In genomic region chr1:168091063-168091462, GRCh38 we compare ENCODE assay signal across 22 cellular contexts. TPM values are rescaled to one million over a fixed set of nuclear protein-coding genes. Genes with fewer than 3 reads are reported as not detected.
DNase-seq lines count a peak whose midpoint lies in the region; ATAC-seq and TF ChIP-seq lines count a peak whose summit lies in the region.
"Had no signal": no experiment of that assay in that cellular context is flagged by ENCODE, and none has a peak within 500 bp of the region (broad histone marks: within the 10 kb centered on the region; RNA-seq: fewer than 3 reads in every experiment).

No MANE protein-coding gene starts in this region.

- H4K20me1 ChIP-seq in GM23338 (replicated peaks; ENCODE audit: insufficient read depth) (no peaks in the 10 kb centered on the region), neural progenitor cell (ENCODE audit: low read depth) (peaks cover 27% of the 10 kb centered on the region)

- no peak overlapping the region for H2AFZ ChIP-seq in GM23338
- no peak overlapping the region for H2AFZ ChIP-seq in neural progenitor cell (replicated peaks)

- ATAC-seq in GM23338 (no peak), GM19452 (IDR thresholded peaks at IDR 0.05; ENCODE audit: unreplicated experiment) (no peak), HG03521 (IDR thresholded peaks at IDR 0.05; ENCODE audit: unreplicated experiment) (no peak)
- ATAC-seq: GM12878, HCT116, HepG2 had no signal

- H3K9me2 ChIP-seq in GM23338 (ENCODE audit: insufficient read depth): no peaks in the 10 kb centered on the region

- H3K4me1 ChIP-seq in GM23338 (ENCODE audit: insufficient read depth): no peaks in the 10 kb centered on the region
- H3K4me1 ChIP-seq in neural progenitor cell: peaks cover 15% of the 10 kb centered on the region
- H3K4me1 ChIP-seq: BE2C had no signal

- TF ChIP-seq CTCF in GM23338 (conservative IDR thresholded peaks at IDR 0.05; ENCODE audit: low read depth in 2 of 2) (no peak), endothelial cell (IDR thresholded peaks at IDR 0.05; ENCODE audit: unreplicated experiment) (no peak), neural progenitor cell (IDR thresholded peaks at IDR 0.05) (no peak)

- H3K9me3 ChIP-seq in neural progenitor cell (ENCODE audit: low read depth): no peaks in the 10 kb centered on the region
- H3K9me3 ChIP-seq: BE2C had no signal

- H3K4me1 Mint-ChIP-seq in GM23338: peaks cover 12% of the 10 kb centered on the region
- H3K4me1 Mint-ChIP-seq in endothelial cell (ENCODE audit: unreplicated experiment): peaks cover 4% of the 10 kb centered on the region
- H3K4me1 Mint-ChIP-seq in neural progenitor cell: peaks cover 17% of the 10 kb centered on the region
- H3K4me1 Mint-ChIP-seq in activated T-helper 2 cell treated with anti-CD3 and anti-CD28 coated beads, Interferon-gamma antibody, Interleukin-2, Interleukin-4, amounts not matched to agents 10 μg/mL and 5 μg/mL and 100 μg/mL, durations not matched to agents 14 hours and 24 hours and 36 hours (ENCODE audit: low read depth): no peaks in the 10 kb centered on the region
- H3K4me1 Mint-ChIP-seq: CD4-positive, CD25-positive, alpha-beta regulatory T cell; CD8-positive, alpha-beta memory T cell; IgD-negative memory B cell had no signal

- H3K27ac ChIP-seq in GM23338 (ENCODE audit: low read depth) (peak overlapping the region; percentile 45; the same call in 1 of the 2 replicates), neural progenitor cell (no peak overlapping the region)

- H3K27me3 Mint-ChIP-seq in GM23338 (ENCODE audit: insufficient read depth, low read depth, poor library complexity) (peaks cover 6% of the 10 kb centered on the region), endothelial cell (ENCODE audit: unreplicated experiment) (peaks cover 6% of the 10 kb centered on the region), neural progenitor cell (ENCODE audit: insufficient read depth, low read depth) (peaks cover 5% of the 10 kb centered on the region)
- H3K27me3 Mint-ChIP-seq in activated T-helper 2 cell treated with anti-CD3 and anti-CD28 coated beads, Interferon-gamma antibody, Interleukin-2, Interleukin-4, amounts not matched to agents 10 μg/mL and 5 μg/mL and 100 μg/mL, durations not matched to agents 14 hours and 24 hours and 36 hours (ENCODE audit: low read depth): peaks cover 9% of the 10 kb centered on the region

- H3F3A ChIP-seq in GM23338 (replicated peaks; ENCODE audit: low read depth) (no peaks in the 10 kb centered on the region), neural progenitor cell (ENCODE audit: low read depth) (no peaks in the 10 kb centered on the region)

- no peak overlapping the region for H3K9ac ChIP-seq in neural progenitor cell

- H3K4me2 ChIP-seq in GM23338: no peak overlapping the region
- no peak overlapping the region for H3K4me2 ChIP-seq in neural progenitor cell

- H3K9me3 Mint-ChIP-seq in GM23338 (no peaks in the 10 kb centered on the region), endothelial cell (ENCODE audit: unreplicated experiment) (no peaks in the 10 kb centered on the region), neural progenitor cell (no peaks in the 10 kb centered on the region)
- no peaks in the 10 kb centered on the region for H3K9me3 Mint-ChIP-seq in activated T-helper 2 cell treated with anti-CD3 and anti-CD28 coated beads, Interferon-gamma antibody, Interleukin-2, Interleukin-4, amounts not matched to agents 10 μg/mL and 5 μg/mL and 100 μg/mL, durations not matched to agents 14 hours and 24 hours and 36 hours
- H3K9me3 Mint-ChIP-seq: CD4-positive, CD25-positive, alpha-beta regulatory T cell; CD8-positive, alpha-beta memory T cell; IgD-negative memory B cell had no signal

- H3K4me3 ChIP-seq in GM23338: no peak overlapping the region
- no peak overlapping the region for H3K4me3 ChIP-seq in H7 (ENCODE audit: insufficient read depth, low read depth, low read length)
- H3K4me3 ChIP-seq in neural progenitor cell: no peak overlapping the region
- H3K4me3 ChIP-seq: GM12878 had no signal

- H3K36me3 ChIP-seq in GM23338 (ENCODE audit: insufficient read depth) (no peaks in the 10 kb centered on the region), H7 (replicated peaks; ENCODE audit: control insufficient read depth, insufficient read depth, low read length) (peaks cover 1% of the 10 kb centered on the region), neural progenitor cell (no peaks in the 10 kb centered on the region)
- H3K36me3 ChIP-seq: BE2C had no signal

- H3K4me3 Mint-ChIP-seq in GM23338: no peak overlapping the region
- H3K4me3 Mint-ChIP-seq in endothelial cell (ENCODE audit: unreplicated experiment): peak overlapping the region; percentile 35
- H3K4me3 Mint-ChIP-seq in neural progenitor cell: no peak overlapping the region
- no peak overlapping the region for H3K4me3 Mint-ChIP-seq in activated T-helper 2 cell treated with anti-CD3 and anti-CD28 coated beads, Interferon-gamma antibody, Interleukin-2, Interleukin-4, amounts not matched to agents 10 μg/mL and 5 μg/mL and 100 μg/mL, durations not matched to agents 14 hours and 24 hours and 36 hours (ENCODE audit: low read depth)
- H3K4me3 Mint-ChIP-seq: CD4-positive, CD25-positive, alpha-beta regulatory T cell; CD8-positive, alpha-beta memory T cell; IgD-negative memory B cell had no signal

- H3K79me2 ChIP-seq in GM23338 (replicated peaks; ENCODE audit: insufficient read depth) (no peaks in the 10 kb centered on the region), neural progenitor cell (ENCODE audit: low read depth) (no peaks in the 10 kb centered on the region)

- no peak for DNase-seq in GM23338 (ENCODE audit: low spot score)
- peak; percentile 20 for DNase-seq in H7
- DNase-seq in endothelial cell (ENCODE audit: low spot score): no peak
- DNase-seq in neural progenitor cell (ENCODE audit: low spot score): no peak
- DNase-seq in dermis blood vessel endothelial cell: no peak
- DNase-seq in activated T-helper 2 cell treated with anti-CD3 and anti-CD28 coated beads, Interferon-gamma antibody, Interleukin-2, Interleukin-4, amounts not matched to agents 10 μg/mL and 5 μg/mL and 100 μg/mL, durations not matched to agents 14 hours and 24 hours and 36 hours (ENCODE audit: low spot score): no peak
- DNase-seq: ACHN; BE2C; C1 segment of cervical spinal cord; CD4-positive, CD25-positive, alpha-beta regulatory T cell; CD8-positive, alpha-beta memory T cell; COR-L47; DMS 273 treated with DMSO at 0.1 percent for 48 hours; DMS53; DND-41; EL had no signal

- H3K27me3 ChIP-seq in GM23338 (ENCODE audit: insufficient read depth): no peaks in the 10 kb centered on the region
- H3K27me3 ChIP-seq in H7 (ENCODE audit: control insufficient read depth, insufficient read depth, low read length): no peaks in the 10 kb centered on the region
- H3K27me3 ChIP-seq in neural progenitor cell: no peaks in the 10 kb centered on the region
- H3K27me3 ChIP-seq: BE2C had no signal

- intact Hi-C loops in activated T-helper 2 cell treated with anti-CD3 and anti-CD28 coated beads, Interferon-gamma antibody, Interleukin-2, Interleukin-4, amounts not matched to agents 10 μg/mL and 5 μg/mL and 100 μg/mL, durations not matched to agents 14 hours and 24 hours and 36 hours (cut with micrococcal nuclease): no loop called here

- H3K27ac Mint-ChIP-seq in GM23338 (no peak overlapping the region), endothelial cell (ENCODE audit: unreplicated experiment) (peak overlapping the region; percentile 50), neural progenitor cell (peak overlapping the region; percentile 1)
- H3K27ac Mint-ChIP-seq in activated T-helper 2 cell treated with anti-CD3 and anti-CD28 coated beads, Interferon-gamma antibody, Interleukin-2, Interleukin-4, amounts not matched to agents 10 μg/mL and 5 μg/mL and 100 μg/mL, durations not matched to agents 14 hours and 24 hours and 36 hours: no peak overlapping the region
- H3K27ac Mint-ChIP-seq: CD4-positive, CD25-positive, alpha-beta regulatory T cell; CD8-positive, alpha-beta memory T cell; IgD-negative memory B cell had no signal

- H3K36me3 Mint-ChIP-seq in GM23338 (ENCODE audit: low read depth) (peaks cover 3% of the 10 kb centered on the region; the same call in 2 of the 3 replicates), endothelial cell (ENCODE audit: low read depth, unreplicated experiment) (peaks cover 41% of the 10 kb centered on the region), neural progenitor cell (peaks cover 43% of the 10 kb centered on the region)
- no peaks in the 10 kb centered on the region for H3K36me3 Mint-ChIP-seq in activated T-helper 2 cell treated with anti-CD3 and anti-CD28 coated beads, Interferon-gamma antibody, Interleukin-2, Interleukin-4, amounts not matched to agents 10 μg/mL and 5 μg/mL and 100 μg/mL, durations not matched to agents 14 hours and 24 hours and 36 hours (ENCODE audit: low read depth)
- H3K36me3 Mint-ChIP-seq: CD4-positive, CD25-positive, alpha-beta regulatory T cell; CD8-positive, alpha-beta memory T cell had no signal

TF ChIP-seq in GM23338, 12 proteins besides CTCF, POLR2A, EP300 and RAD21 (continues in another document):
- TF ChIP-seq EZH2phosphoT487 (IDR thresholded peaks at IDR 0.05; ENCODE audit: unreplicated experiment) (no peak), EZH2 (IDR thresholded peaks at IDR 0.05; ENCODE audit: low read depth, unreplicated experiment) (no peak)

RNA-seq across cellular contexts. Expression of gene GPR161, which starts 45.7 kb away (rescaled TPM):
- total RNA-seq in GM23338 (2014; rRNA removed; shearing (Covaris generic)): 11.6 and 13.6 TPM in 2 replicates
- polyA plus RNA-seq in GM23338 (2016; fragmentation: Nextera tagmentation; extraction: Ambion mirVana): 6.7 and 7.9 TPM in 2 replicates
- total RNA-seq in H7 (2014; rRNA removed; shearing (Covaris generic)): 16.6 and 20.4 TPM in 2 replicates
- 40.9 TPM for total RNA-seq in endothelial cell (ENCODE audit: unreplicated experiment)
- total RNA-seq in neural progenitor cell (ENCODE audit: low replicate concordance): 21.1 and 26.5 TPM in 2 replicates
- total RNA-seq in dermis blood vessel endothelial cell: 18.4 and 19.6 TPM in 2 replicates
- total RNA-seq in activated T-helper 2 cell treated with anti-CD3 and anti-CD28 coated beads, Interferon-gamma antibody, Interleukin-2, Interleukin-4, amounts not matched to agents 10 μg/mL and 5 μg/mL and 100 μg/mL, durations not matched to agents 14 hours and 24 hours and 36 hours: 1.3 and 2.4 TPM in 2 replicates
- total RNA-seq: CD4-positive, CD25-positive, alpha-beta regulatory T cell had no signal
- polyA plus RNA-seq: CD4-positive, CD25-positive, alpha-beta regulatory T cell; IgD-negative memory B cell had no signal

Comparison
In these comparisons a context has a peak if more than half of its experiments do, and no peak if none do; other contexts are left out.
1. H3K27ac Mint-ChIP-seq: peak in endothelial cell (single experiment) and neural progenitor cell (single experiment); none in GM23338 (single experiment) and activated T-helper 2 cell treated with anti-CD3 and anti-CD28 coated beads, Interferon-gamma antibody, Interleukin-2, Interleukin-4, amounts not matched to agents 10 μg/mL and 5 μg/mL and 100 μg/mL, durations not matched to agents 14 hours and 24 hours and 36 hours (single experiment).